In genomic region chr20:11776687-11777086, GRCh38 we compare ENCODE assay signal across 28 cellular contexts.
"Had no signal": no experiment of that assay in that cellular context is flagged by ENCODE, and none has a peak within 500 bp of the region (broad histone marks: within the 10 kb centered on the region; RNA-seq: fewer than 3 reads in every experiment).

No MANE protein-coding gene starts in this region.

- ATAC-seq: body of pancreas; foreskin keratinocyte; heart left ventricle; naive thymus-derived CD4-positive, alpha-beta T cell; psoas muscle had no signal

- H3K36me3 ChIP-seq: esophagus muscularis mucosa, heart left ventricle, ovary, right atrium auricular region, suprapubic skin, tibial nerve had no signal

- H3K27ac ChIP-seq: body of pancreas, esophagus muscularis mucosa, foreskin keratinocyte, heart left ventricle, ovary, psoas muscle, right atrium auricular region, suprapubic skin, tibial nerve had no signal

- H3K36me3 Mint-ChIP-seq: activated naive CD8-positive, alpha-beta T cell; immature natural killer cell; memory B cell; naive thymus-derived CD4-positive, alpha-beta T cell had no signal

- H3K4me1 Mint-ChIP-seq: immature natural killer cell; memory B cell; naive thymus-derived CD4-positive, alpha-beta T cell had no signal

- H3K4me1 ChIP-seq: body of pancreas, psoas muscle, right atrium auricular region, suprapubic skin had no signal

- FAIRE-seq: colon had no signal

- H3K27me3 ChIP-seq: body of pancreas, esophagus muscularis mucosa, foreskin keratinocyte, heart left ventricle, ovary, right atrium auricular region, suprapubic skin, tibial nerve had no signal

- DNase-seq: activated CD4-positive, alpha-beta T cell treated with anti-CD3 and anti-CD28 coated beads for 4 hours; activated CD4-positive, alpha-beta T cell treated with anti-CD3 and anti-CD28 coated beads, Interleukin-2, amount 50 U/mL, for 4 hours; activated CD4-positive, CD25-positive, alpha-beta regulatory T cell; activated CD8-positive, alpha-beta memory T cell treated with anti-CD3 and anti-CD28 coated beads for 24 hours; activated effector memory CD4-positive, alpha-beta T cell treated with Interleukin-2 at 50 U/mL for 16 hours; activated naive CD4-positive, alpha-beta T cell treated with Interleukin-2 at 50 U/mL for 16 hours; anterior cingulate cortex; body of pancreas; dermis blood vessel endothelial cell; effector CD4-positive, alpha-beta T cell; foreskin keratinocyte; heart left ventricle; hypothalamus; immature natural killer cell; midbrain; naive thymus-derived CD4-positive, alpha-beta T cell; ovary; psoas muscle; stimulated activated CD4-positive, alpha-beta T cell treated with anti-CD3 and anti-CD28 coated beads, Interleukin-15, amount 100 ng/mL, for 24 hours; stimulated activated CD4-positive, alpha-beta T cell treated with anti-CD3 and anti-CD28 coated beads, Interleukin-2, amount 100 ng/mL, for 24 hours; stimulated activated naive CD4-positive, alpha-beta T cell had no signal

- H3K9me3 ChIP-seq: body of pancreas, esophagus muscularis mucosa, ovary, psoas muscle, suprapubic skin, tibial nerve had no signal

- H3K4me3 ChIP-seq: body of pancreas, esophagus muscularis mucosa, heart left ventricle, ovary, psoas muscle, right atrium auricular region, suprapubic skin, tibial nerve had no signal

- H3K27ac Mint-ChIP-seq: activated naive CD8-positive, alpha-beta T cell; immature natural killer cell; memory B cell; naive thymus-derived CD4-positive, alpha-beta T cell had no signal

- H3K27me3 Mint-ChIP-seq: activated naive CD8-positive, alpha-beta T cell; memory B cell had no signal

- H3K4me3 Mint-ChIP-seq: activated naive CD8-positive, alpha-beta T cell; immature natural killer cell; memory B cell; naive thymus-derived CD4-positive, alpha-beta T cell had no signal
